In genomic region chr1:43454270-43455011, GRCh38 we compare ENCODE assay signal across 8 cellular contexts.
DNase-seq lines count a peak whose midpoint lies in the region; ATAC-seq and TF ChIP-seq lines count a peak whose summit lies in the region.

No MANE protein-coding gene starts in this region.

- peak overlapping the region; percentile 49 for H3K4me3 ChIP-seq in epithelial cell of esophagus (ENCODE audit: low read length)

- peak; percentile 32 for TF ChIP-seq CTCF in epithelial cell of esophagus (IDR thresholded peaks at IDR 0.05; ENCODE audit: insufficient read depth, low read depth, low read length, missing control alignments)

- ATAC-seq in HG03432 (IDR thresholded peaks at IDR 0.05; ENCODE audit: unreplicated experiment): peak; percentile 70

- DNase-seq in NCI-H82 (lab: John Stamatoyannopoulos, UW) (peak; percentile 45), NCI-H82 treated with DMSO at 0.1 percent for 48 hours (lab: John Stamatoyannopoulos, UW; ENCODE audit: unreplicated experiment) (no peak), NCI-H748 (lab: John Stamatoyannopoulos, UW; ENCODE audit: unreplicated experiment) (peak; percentile 100), activated T-cell treated with anti-CD3 and anti-CD28 coated beads for 24 hours (ENCODE audit: low read depth) (peak; percentile 46), epithelial cell of esophagus (ENCODE audit: low read depth) (peak; percentile 90), midbrain (lab: John Stamatoyannopoulos, UW) (peak; percentile 84)
- DNase-seq in stimulated activated CD8-positive, alpha-beta memory T cell treated with anti-CD3 and anti-CD28 coated beads, Interleukin-7, amount 100 ng/mL, for 24 hours (ENCODE audit: low read depth): peak; percentile 21
